ENCODE assay signal across 19 cellular contexts in genomic region chr1:197066719-197067456, GRCh38. TPM values are rescaled to one million over a fixed set of nuclear protein-coding genes. Genes with fewer than 3 reads are reported as not detected.
A peak's percentile ranks its signal among the peaks of the same experiment; 100 is the strongest.
DNase-seq lines count a peak whose midpoint lies in the region; ATAC-seq, FAIRE-seq and TF ChIP-seq lines count a peak whose summit lies in the region.
"Had no signal": no experiment of that assay in that cellular context is flagged by ENCODE, and none has a peak within 500 bp of the region (broad histone marks: within the 10 kb centered on the region; RNA-seq: fewer than 3 reads in every experiment).

A gene with protein sequence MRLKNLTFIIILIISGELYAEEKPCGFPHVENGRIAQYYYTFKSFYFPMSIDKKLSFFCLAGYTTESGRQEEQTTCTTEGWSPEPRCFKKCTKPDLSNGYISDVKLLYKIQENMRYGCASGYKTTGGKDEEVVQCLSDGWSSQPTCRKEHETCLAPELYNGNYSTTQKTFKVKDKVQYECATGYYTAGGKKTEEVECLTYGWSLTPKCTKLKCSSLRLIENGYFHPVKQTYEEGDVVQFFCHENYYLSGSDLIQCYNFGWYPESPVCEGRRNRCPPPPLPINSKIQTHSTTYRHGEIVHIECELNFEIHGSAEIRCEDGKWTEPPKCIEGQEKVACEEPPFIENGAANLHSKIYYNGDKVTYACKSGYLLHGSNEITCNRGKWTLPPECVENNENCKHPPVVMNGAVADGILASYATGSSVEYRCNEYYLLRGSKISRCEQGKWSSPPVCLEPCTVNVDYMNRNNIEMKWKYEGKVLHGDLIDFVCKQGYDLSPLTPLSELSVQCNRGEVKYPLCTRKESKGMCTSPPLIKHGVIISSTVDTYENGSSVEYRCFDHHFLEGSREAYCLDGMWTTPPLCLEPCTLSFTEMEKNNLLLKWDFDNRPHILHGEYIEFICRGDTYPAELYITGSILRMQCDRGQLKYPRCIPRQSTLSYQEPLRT (minus strand): TSS chr1:197067260. CDS start chr1:197067223, 37 bp downstream.

- 0 out of 2 replicates have a peak, but pooled peaks have one; percentile 3 for TF ChIP-seq CTCF in MM.1S (IDR thresholded peaks at IDR 0.05; ENCODE audit: low read length)
- peak; percentile 8 for TF ChIP-seq CTCF in neural progenitor cell (IDR thresholded peaks at IDR 0.05)

- H3K36me3 Mint-ChIP-seq in neural progenitor cell = no peaks in the 10 kb centered on the region
- no peaks in the 10 kb centered on the region for H3K36me3 Mint-ChIP-seq in naive thymus-derived CD4-positive, alpha-beta T cell
- H3K36me3 Mint-ChIP-seq: activated naive CD8-positive, alpha-beta T cell treated with anti-CD3 and anti-CD28 coated beads for 36 hours; brain; CD4-positive, CD25-positive, alpha-beta regulatory T cell; IgD-negative memory B cell had no signal

- no peaks in the 10 kb centered on the region for H3K27me3 Mint-ChIP-seq in neural progenitor cell (ENCODE audit: insufficient read depth, low read depth)
- peaks cover 3 to 11% (median 4%) of the 10 kb centered on the region in 5 donors for H3K27me3 Mint-ChIP-seq in naive thymus-derived CD4-positive, alpha-beta T cell
- H3K27me3 Mint-ChIP-seq in stimulated activated naive CD8-positive, alpha-beta T cell treated with anti-CD3 and anti-CD28 coated beads, Interleukin-15, amount 100 ng/mL, for 72 hours = peaks cover 6% of the 10 kb centered on the region
- H3K27me3 Mint-ChIP-seq: IgD-negative memory B cell had no signal

- intact Hi-C loops in naive thymus-derived CD4-positive, alpha-beta T cell (cut with micrococcal nuclease) = no loop called here

- H3K4me3 Mint-ChIP-seq in neural progenitor cell = no peak within 1 kb of the TSS
- no peak within 1 kb of the TSS for H3K4me3 Mint-ChIP-seq in naive thymus-derived CD4-positive, alpha-beta T cell
- H3K4me3 Mint-ChIP-seq in stimulated activated naive CD8-positive, alpha-beta T cell treated with anti-CD3 and anti-CD28 coated beads, Interleukin-15, amount 100 ng/mL, for 72 hours = no peak within 1 kb of the TSS
- H3K4me3 Mint-ChIP-seq: activated naive CD8-positive, alpha-beta T cell treated with anti-CD3 and anti-CD28 coated beads for 36 hours; activated T-cell treated with anti-CD3 and anti-CD28 coated beads, Interleukin-2, amount 50 U/mL, for 4 hours; brain; CD4-positive, CD25-positive, alpha-beta regulatory T cell; IgD-negative memory B cell had no signal

- H3K9ac ChIP-seq in MM.1S (ENCODE audit: low read length) = no peak within 1 kb of the TSS
- H3K9ac ChIP-seq in neural progenitor cell = no peak within 1 kb of the TSS
- H3K9ac ChIP-seq: parathyroid adenoma had no signal

- FAIRE-seq in G401.6 (lab: Jason Lieb, UNC) (peak; percentile 42), colon (lab: Jason Lieb, UNC) (peak; percentile 10)

- no peak within 1 kb of the TSS for H3K4me3 ChIP-seq in MM.1S (ENCODE audit: low read length)
- H3K4me3 ChIP-seq in neural progenitor cell = no peak within 1 kb of the TSS
- no peak within 1 kb of the TSS for H3K4me3 ChIP-seq in naive thymus-derived CD4-positive, alpha-beta T cell (ENCODE audit: low read length)
- H3K4me3 ChIP-seq: dorsolateral prefrontal cortex, thoracic aorta had no signal

- CTCF ChIA-PET in naive thymus-derived CD4-positive, alpha-beta T cell (lab: Charles Lee) = no interaction called here

- H3K4me1 ChIP-seq in MM.1S (ENCODE audit: low read length) = no peaks in the 10 kb centered on the region
- H3K4me1 ChIP-seq in neural progenitor cell = no peaks in the 10 kb centered on the region
- H3K4me1 ChIP-seq in naive thymus-derived CD4-positive, alpha-beta T cell (ENCODE audit: control insufficient read depth in 2 of 2, insufficient read depth in 2 of 2, low read length in 2 of 2) = no peaks in the 10 kb centered on the region
- H3K4me1 ChIP-seq: parathyroid adenoma had no signal

- ATAC-seq in naive thymus-derived CD4-positive, alpha-beta T cell = no peak
- no peak for ATAC-seq in stimulated activated naive CD8-positive, alpha-beta T cell treated with anti-CD3 and anti-CD28 coated beads, Interleukin-15, amount 100 ng/mL, for 72 hours
- ATAC-seq: activated T-cell treated with anti-CD3 and anti-CD28 coated beads, Interleukin-2, amount 50 U/mL, for 4 hours had no signal

- DNase-seq in MM.1S (no peak), neural progenitor cell (ENCODE audit: low spot score) (no peak), T1000 (lab: John Stamatoyannopoulos, UW) (no peak)
- no peak for DNase-seq in naive thymus-derived CD4-positive, alpha-beta T cell
- DNase-seq in stimulated activated naive CD8-positive, alpha-beta T cell treated with anti-CD3 and anti-CD28 coated beads, Interleukin-15, amount 100 ng/mL, for 72 hours = no peak
- DNase-seq: activated CD4-positive, alpha-beta T cell treated with anti-CD3 and anti-CD28 coated beads, Interleukin-2, amount 50 U/mL, for 48 hours; activated naive CD8-positive, alpha-beta T cell treated with anti-CD3 and anti-CD28 coated beads for 36 hours; activated T-cell treated with anti-CD3 and anti-CD28 coated beads, Interleukin-2, amount 50 U/mL, for 4 hours; CD4-positive, CD25-positive, alpha-beta regulatory T cell; dorsolateral prefrontal cortex; NCI-H1436; NCI-H226 had no signal

- no peaks in the 10 kb centered on the region for H3K4me1 Mint-ChIP-seq in neural progenitor cell
- no peaks in the 10 kb centered on the region for H3K4me1 Mint-ChIP-seq in naive thymus-derived CD4-positive, alpha-beta T cell
- H3K4me1 Mint-ChIP-seq in stimulated activated naive CD8-positive, alpha-beta T cell treated with anti-CD3 and anti-CD28 coated beads, Interleukin-15, amount 100 ng/mL, for 72 hours = no peaks in the 10 kb centered on the region
- H3K4me1 Mint-ChIP-seq: activated naive CD8-positive, alpha-beta T cell treated with anti-CD3 and anti-CD28 coated beads for 36 hours; brain; CD4-positive, CD25-positive, alpha-beta regulatory T cell had no signal

- peaks cover 5% of the 10 kb centered on the region for H3K9me3 Mint-ChIP-seq in neural progenitor cell
- peaks cover 0 to 15% (median 3%) of the 10 kb centered on the region in 11 donors for H3K9me3 Mint-ChIP-seq in naive thymus-derived CD4-positive, alpha-beta T cell
- peaks cover 0 to 7% of the 10 kb centered on the region in 2 donors for H3K9me3 Mint-ChIP-seq in stimulated activated naive CD8-positive, alpha-beta T cell treated with anti-CD3 and anti-CD28 coated beads, Interleukin-15, amount 100 ng/mL, for 72 hours
- H3K9me3 Mint-ChIP-seq: activated T-cell treated with anti-CD3 and anti-CD28 coated beads, Interleukin-2, amount 50 U/mL, for 4 hours had no signal

- H3K27me3 ChIP-seq in MM.1S (replicated peaks; ENCODE audit: insufficient read depth, low read length) (no peaks in the 10 kb centered on the region), neural progenitor cell (no peaks in the 10 kb centered on the region)
- no peaks in the 10 kb centered on the region for H3K27me3 ChIP-seq in naive thymus-derived CD4-positive, alpha-beta T cell (ENCODE audit: control insufficient read depth in 2 of 2, insufficient read depth in 2 of 2, low read length in 2 of 2)
- H3K27me3 ChIP-seq: dorsolateral prefrontal cortex had no signal

- no peaks in the 10 kb centered on the region for H3K9me3 ChIP-seq in MM.1S (replicated peaks; ENCODE audit: insufficient read depth, low read length)
- H3K9me3 ChIP-seq in neural progenitor cell (ENCODE audit: low read depth) = no peaks in the 10 kb centered on the region
- H3K9me3 ChIP-seq in naive thymus-derived CD4-positive, alpha-beta T cell (ENCODE audit: control insufficient read depth in 2 of 3, low read length in 3 of 3) = no peaks in the 10 kb centered on the region
- H3K9me3 ChIP-seq: thoracic aorta had no signal

- no peak within 1 kb of the TSS for H3K27ac Mint-ChIP-seq in neural progenitor cell
- H3K27ac Mint-ChIP-seq in naive thymus-derived CD4-positive, alpha-beta T cell = no peak within 1 kb of the TSS
- H3K27ac Mint-ChIP-seq in stimulated activated naive CD8-positive, alpha-beta T cell treated with anti-CD3 and anti-CD28 coated beads, Interleukin-15, amount 100 ng/mL, for 72 hours = no peak within 1 kb of the TSS
- H3K27ac Mint-ChIP-seq: activated naive CD8-positive, alpha-beta T cell treated with anti-CD3 and anti-CD28 coated beads for 36 hours; brain; CD4-positive, CD25-positive, alpha-beta regulatory T cell; IgD-negative memory B cell had no signal

- H3K36me3 ChIP-seq in MM.1S (replicated peaks; ENCODE audit: insufficient read depth, low read length) (no peaks in the 10 kb centered on the region), neural progenitor cell (no peaks in the 10 kb centered on the region)
- H3K36me3 ChIP-seq in naive thymus-derived CD4-positive, alpha-beta T cell (ENCODE audit: control insufficient read depth in 2 of 3, insufficient read depth in 3 of 3, low read length in 3 of 3) = no peaks in the 10 kb centered on the region
- H3K36me3 ChIP-seq: thoracic aorta had no signal

- no peaks in the 10 kb centered on the region for H3K79me2 ChIP-seq in MM.1S (ENCODE audit: low read length)
- no peaks in the 10 kb centered on the region for H3K79me2 ChIP-seq in neural progenitor cell (ENCODE audit: low read depth)
- H3K79me2 ChIP-seq: parathyroid adenoma had no signal

- H3K4me2 ChIP-seq in MM.1S (ENCODE audit: low read depth, low read length) = no peak within 1 kb of the TSS
- H3K4me2 ChIP-seq in neural progenitor cell = no peak within 1 kb of the TSS

- H2AFZ ChIP-seq in MM.1S (ENCODE audit: low read length) (no peak within 1 kb of the TSS), neural progenitor cell (replicated peaks) (no peak within 1 kb of the TSS)
- H2AFZ ChIP-seq: parathyroid adenoma had no signal

- POLR2A ChIA-PET in naive thymus-derived CD4-positive, alpha-beta T cell (lab: Charles Lee) = no interaction called here

- H3K27ac ChIP-seq in MM.1S (ENCODE audit: low read length) (no peak within 1 kb of the TSS), neural progenitor cell (no peak within 1 kb of the TSS)
- H3K27ac ChIP-seq in naive thymus-derived CD4-positive, alpha-beta T cell (ENCODE audit: low read depth, low read length) = no peak within 1 kb of the TSS
- H3K27ac ChIP-seq: dorsolateral prefrontal cortex, parathyroid adenoma, thoracic aorta had no signal

- no peaks in the 10 kb centered on the region for H3F3A ChIP-seq in MM.1S (ENCODE audit: insufficient read depth, low read length)
- no peaks in the 10 kb centered on the region for H3F3A ChIP-seq in neural progenitor cell (ENCODE audit: low read depth)

- H4K20me1 ChIP-seq in MM.1S (ENCODE audit: insufficient read depth, low read length) (no peaks in the 10 kb centered on the region), neural progenitor cell (ENCODE audit: low read depth) (no peaks in the 10 kb centered on the region)

- no peaks in the 10 kb centered on the region for H3K9me2 ChIP-seq in MM.1S (replicated peaks; ENCODE audit: insufficient read depth, low read length)

RNA-seq across cellular contexts. Expression of the gene that starts here (rescaled TPM):
- not detected in 2 replicates for total RNA-seq in neural progenitor cell (ENCODE audit: low replicate concordance)
- not detected for total RNA-seq in naive thymus-derived CD4-positive, alpha-beta T cell
- polyA plus RNA-seq in naive thymus-derived CD4-positive, alpha-beta T cell = not detected
- total RNA-seq: activated naive CD8-positive, alpha-beta T cell treated with anti-CD3 and anti-CD28 coated beads for 36 hours; activated T-cell treated with anti-CD3 and anti-CD28 coated beads, Interleukin-2, amount 50 U/mL, for 4 hours; CD4-positive, CD25-positive, alpha-beta regulatory T cell; dorsolateral prefrontal cortex; OCI-LY7; thoracic aorta had no signal
- polyA plus RNA-seq: CD4-positive, CD25-positive, alpha-beta regulatory T cell; IgD-negative memory B cell had no signal
